17 cellular contexts compared by ENCODE assay signal in the genomic region with DNA sequence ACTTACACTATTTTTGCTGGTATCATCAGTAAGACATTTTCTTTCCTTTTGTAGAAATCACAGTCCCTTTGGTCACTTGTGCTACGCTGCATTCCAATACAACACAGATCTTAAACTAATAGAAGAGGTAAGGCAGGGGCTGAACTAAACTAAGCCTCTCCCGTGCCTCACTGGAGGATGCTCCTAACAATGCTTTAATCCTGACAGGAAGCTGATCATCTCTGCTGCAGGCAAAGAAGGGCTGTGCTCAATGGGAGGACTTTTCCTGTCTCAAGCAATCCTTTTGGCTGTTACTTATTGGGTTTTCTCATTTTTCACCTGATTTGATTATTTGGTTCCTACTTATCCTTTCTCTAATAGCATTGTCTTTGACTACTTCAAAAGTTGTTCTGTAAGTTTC.
A peak's percentile ranks its signal among the peaks of the same experiment; 100 is the strongest.
DNase-seq lines count a peak whose midpoint lies in the region; ATAC-seq, FAIRE-seq and TF ChIP-seq lines count a peak whose summit lies in the region.
"Had no signal": no experiment of that assay in that cellular context is flagged by ENCODE, and none has a peak within 500 bp of the region (broad histone marks: within the 10 kb centered on the region; RNA-seq: fewer than 3 reads in every experiment).

No MANE protein-coding gene starts in this region.

- POLR2A ChIA-PET in endothelial cell of umbilical vein (lab: Charles Lee): no interaction called here

- FAIRE-seq in endothelial cell of umbilical vein (lab: Jason Lieb, UNC): no peak
- FAIRE-seq: GM12878, GM18507 had no signal

- intact Hi-C loops in endothelial cell of umbilical vein (cut with micrococcal nuclease): no loop called here

- no peaks in the 10 kb centered on the region for H3K27me3 ChIP-seq in NT2/D1 (ENCODE audit: insufficient read depth, insufficient read length)
- no peaks in the 10 kb centered on the region for H3K27me3 ChIP-seq in endothelial cell of umbilical vein (ENCODE audit: control insufficient read depth in 2 of 2, insufficient read depth in 2 of 2, low read length in 2 of 2)
- H3K27me3 ChIP-seq: BLaER1 had no signal

- H3K27ac Mint-ChIP-seq in activated naive CD8-positive, alpha-beta T cell: peak overlapping the region; percentile 68
- no peak overlapping the region for H3K27ac Mint-ChIP-seq in activated naive CD8-positive, alpha-beta T cell treated with anti-CD3 and anti-CD28 coated beads, Interleukin-2, amount 50 U/mL, for 24 hours
- H3K27ac Mint-ChIP-seq: H9 had no signal

- H3K9ac ChIP-seq in NT2/D1 (ENCODE audit: insufficient read length, low read depth) (no peak overlapping the region), endothelial cell of umbilical vein (replicated peaks; ENCODE audit: extremely low read depth, insufficient read depth, low read length) (no peak overlapping the region)
- H3K9ac ChIP-seq: BLaER1 had no signal

- H3K4me2 ChIP-seq in endothelial cell of umbilical vein (ENCODE audit: insufficient read depth, low read length): no peak overlapping the region
- H3K4me2 ChIP-seq: BLaER1 had no signal

- BruUV-seq in endothelial cell of umbilical vein (replicated peaks; lab: Mats Ljungman, UMichigan): no TSS peak

- no peaks in the 10 kb centered on the region for H3K79me2 ChIP-seq in endothelial cell of umbilical vein (ENCODE audit: control insufficient read depth, insufficient read depth, low read length)

- CTCF ChIA-PET in endothelial cell of umbilical vein (lab: Charles Lee): interaction anchor here (0.6 kb wide), 1 partner anchor 364 kb away, joined by 3 read pairs; no protein-coding TSS in a partner anchor

- TF ChIP-seq POLR2A in endothelial cell of umbilical vein (IDR thresholded peaks at IDR 0.05; ENCODE audit: low read depth, low read length): no peak

- dilution Hi-C loops in endothelial cell of umbilical vein (cut with MboI; ENCODE audit: extremely low pct_ligation_motif_present, low sequenced_read_pairs): no loop called here

- no peaks in the 10 kb centered on the region for H3K9me1 ChIP-seq in endothelial cell of umbilical vein (replicated peaks; ENCODE audit: control insufficient read depth, extremely low read depth, insufficient read depth, low read length)

- no peak for TF ChIP-seq CTCF in endothelial cell of umbilical vein (IDR thresholded peaks at IDR 0.05; ENCODE audit: extremely low read depth in 1 of 2, insufficient read depth in 1 of 2, low read depth in 1 of 2, low read length in 2 of 2)

- no peaks in the 10 kb centered on the region for H3K9me3 Mint-ChIP-seq in activated naive CD8-positive, alpha-beta T cell (ENCODE audit: low read depth)
- no peaks in the 10 kb centered on the region for H3K9me3 Mint-ChIP-seq in activated naive CD8-positive, alpha-beta T cell treated with anti-CD3 and anti-CD28 coated beads, Interleukin-2, amount 50 U/mL, for 24 hours

- no peaks in the 10 kb centered on the region for H3K27me3 Mint-ChIP-seq in activated naive CD8-positive, alpha-beta T cell
- H3K27me3 Mint-ChIP-seq in activated naive CD8-positive, alpha-beta T cell treated with anti-CD3 and anti-CD28 coated beads, Interleukin-2, amount 50 U/mL, for 24 hours: no peaks in the 10 kb centered on the region

- ATAC-seq in activated naive CD8-positive, alpha-beta T cell treated with anti-CD3 and anti-CD28 coated beads, Interleukin-2, amount 50 U/mL, for 24 hours: no peak
- ATAC-seq in GM21390 (IDR thresholded peaks at IDR 0.05; ENCODE audit: unreplicated experiment): no peak
- ATAC-seq: GM12878 had no signal

- peaks cover 65% of the 10 kb centered on the region for H3K4me1 Mint-ChIP-seq in activated naive CD8-positive, alpha-beta T cell (ENCODE audit: low read depth)
- H3K4me1 Mint-ChIP-seq in activated naive CD8-positive, alpha-beta T cell treated with anti-CD3 and anti-CD28 coated beads, Interleukin-2, amount 50 U/mL, for 24 hours: peaks cover 46% of the 10 kb centered on the region

- H4K20me1 ChIP-seq in endothelial cell of umbilical vein (replicated peaks; ENCODE audit: control insufficient read depth, extremely low read depth, insufficient read depth, low read length): no peaks in the 10 kb centered on the region
- H4K20me1 ChIP-seq: BLaER1 had no signal

- H3K36me3 Mint-ChIP-seq in activated naive CD8-positive, alpha-beta T cell: peaks cover 49% of the 10 kb centered on the region
- peaks cover 44% of the 10 kb centered on the region for H3K36me3 Mint-ChIP-seq in activated naive CD8-positive, alpha-beta T cell treated with anti-CD3 and anti-CD28 coated beads, Interleukin-2, amount 50 U/mL, for 24 hours (ENCODE audit: low read depth)

- no peak overlapping the region for H3K4me3 Mint-ChIP-seq in activated naive CD8-positive, alpha-beta T cell
- H3K4me3 Mint-ChIP-seq in activated naive CD8-positive, alpha-beta T cell treated with anti-CD3 and anti-CD28 coated beads, Interleukin-2, amount 50 U/mL, for 24 hours: no peak overlapping the region
- H3K4me3 Mint-ChIP-seq: H9 had no signal

- H2AFZ ChIP-seq in endothelial cell of umbilical vein (ENCODE audit: low read depth, low read length): peak overlapping the region; percentile 62

- H3K36me3 ChIP-seq in NT2/D1 (ENCODE audit: insufficient read depth, insufficient read length, low read length) (no peaks in the 10 kb centered on the region), endothelial cell of umbilical vein (ENCODE audit: control insufficient read depth in 2 of 2, extremely low read depth in 1 of 2, insufficient read depth in 2 of 2, low read length in 2 of 2) (no peaks in the 10 kb centered on the region)
- H3K36me3 ChIP-seq: BLaER1 had no signal

- H3K4me1 ChIP-seq in NT2/D1 (ENCODE audit: insufficient read depth, insufficient read length): no peaks in the 10 kb centered on the region
- H3K4me1 ChIP-seq in endothelial cell of umbilical vein (ENCODE audit: control insufficient read depth, extremely low read depth, insufficient read depth, low read length): peaks cover 12% of the 10 kb centered on the region
- H3K4me1 ChIP-seq: BLaER1, Caco-2 had no signal

- DNase-seq in activated naive CD8-positive, alpha-beta T cell treated with anti-CD3 and anti-CD28 coated beads, Interleukin-2, amount 50 U/mL, for 24 hours: no peak
- peak; percentile 3 for DNase-seq in NT2/D1 (ENCODE audit: low read depth, low spot score)
- DNase-seq in endothelial cell of umbilical vein (ENCODE audit: low read depth, low spot score): peak; percentile 28
- no peak for DNase-seq in central memory CD4-positive, alpha-beta T cell
- DNase-seq in T-helper 9 cell: no peak
- DNase-seq: Caco-2, H9, Kasumi-1, NCI-H1105 treated with DMSO at 0.1 percent for 48 hours, NCI-H187 treated with DMSO at 0.1 percent for 48 hours, NCI-H510A, SIG-M5 had no signal

- H3K9me3 ChIP-seq in NT2/D1 (ENCODE audit: insufficient read depth, low read length): no peaks in the 10 kb centered on the region
- no peaks in the 10 kb centered on the region for H3K9me3 ChIP-seq in endothelial cell of umbilical vein (replicated peaks; ENCODE audit: control insufficient read depth, insufficient read depth, low read length)
- H3K9me3 ChIP-seq: BLaER1, Caco-2 had no signal

- H3K4me3 ChIP-seq in NT2/D1 (ENCODE audit: insufficient read length, low read depth): no peak overlapping the region
- H3K4me3 ChIP-seq in endothelial cell of umbilical vein (replicated peaks in 1 of 3; ENCODE audit: insufficient read depth in 1 of 3, low read depth in 1 of 3, low read length in 3 of 3): no peak overlapping the region
- H3K4me3 ChIP-seq: BLaER1, GM12878 had no signal

- no peak overlapping the region for H3K27ac ChIP-seq in endothelial cell of umbilical vein (ENCODE audit: insufficient read depth, low read depth, low read length)
- H3K27ac ChIP-seq: BLaER1 had no signal

TF ChIP-seq in endothelial cell of umbilical vein, 7 proteins besides CTCF, POLR2A, EP300 and RAD21:
- TF ChIP-seq JUN (IDR thresholded peaks at IDR 0.05; ENCODE audit: borderline replicate concordance, insufficient read depth, insufficient read length, low read depth) (no peak), GATA2 (IDR thresholded peaks at IDR 0.05; ENCODE audit: insufficient read depth, insufficient read length, low read depth, low read length) (no peak), FOS (IDR thresholded peaks at IDR 0.05; ENCODE audit: borderline replicate concordance, insufficient read depth, low read length) (no peak), POLR2AphosphoS5 (IDR thresholded peaks at IDR 0.05; ENCODE audit: insufficient read depth, low read depth, low read length) (no peak), MYC (IDR thresholded peaks at IDR 0.05; ENCODE audit: low read depth, low read length) (no peak), EZH2 (IDR thresholded peaks at IDR 0.05; ENCODE audit: borderline replicate concordance, low read depth, low read length, severe bottlenecking) (no peak)
- TF ChIP-seq, protein P1, sequence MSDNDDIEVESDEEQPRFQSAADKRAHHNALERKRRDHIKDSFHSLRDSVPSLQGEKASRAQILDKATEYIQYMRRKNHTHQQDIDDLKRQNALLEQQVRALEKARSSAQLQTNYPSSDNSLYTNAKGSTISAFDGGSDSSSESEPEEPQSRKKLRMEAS (IDR thresholded peaks at IDR 0.05; ENCODE audit: insufficient read depth, insufficient read length): no peak

Comparison
In these comparisons a context has a peak if more than half of its experiments do, and no peak if none do; other contexts are left out.
1. DNase-seq: peak in NT2/D1 (single experiment) and endothelial cell of umbilical vein (single experiment); none in activated naive CD8-positive, alpha-beta T cell treated with anti-CD3 and anti-CD28 coated beads, Interleukin-2, amount 50 U/mL, for 24 hours (single experiment), central memory CD4-positive, alpha-beta T cell (single experiment) and T-helper 9 cell (single experiment).